16 cellular contexts compared by ENCODE assay signal in the genomic region with DNA sequence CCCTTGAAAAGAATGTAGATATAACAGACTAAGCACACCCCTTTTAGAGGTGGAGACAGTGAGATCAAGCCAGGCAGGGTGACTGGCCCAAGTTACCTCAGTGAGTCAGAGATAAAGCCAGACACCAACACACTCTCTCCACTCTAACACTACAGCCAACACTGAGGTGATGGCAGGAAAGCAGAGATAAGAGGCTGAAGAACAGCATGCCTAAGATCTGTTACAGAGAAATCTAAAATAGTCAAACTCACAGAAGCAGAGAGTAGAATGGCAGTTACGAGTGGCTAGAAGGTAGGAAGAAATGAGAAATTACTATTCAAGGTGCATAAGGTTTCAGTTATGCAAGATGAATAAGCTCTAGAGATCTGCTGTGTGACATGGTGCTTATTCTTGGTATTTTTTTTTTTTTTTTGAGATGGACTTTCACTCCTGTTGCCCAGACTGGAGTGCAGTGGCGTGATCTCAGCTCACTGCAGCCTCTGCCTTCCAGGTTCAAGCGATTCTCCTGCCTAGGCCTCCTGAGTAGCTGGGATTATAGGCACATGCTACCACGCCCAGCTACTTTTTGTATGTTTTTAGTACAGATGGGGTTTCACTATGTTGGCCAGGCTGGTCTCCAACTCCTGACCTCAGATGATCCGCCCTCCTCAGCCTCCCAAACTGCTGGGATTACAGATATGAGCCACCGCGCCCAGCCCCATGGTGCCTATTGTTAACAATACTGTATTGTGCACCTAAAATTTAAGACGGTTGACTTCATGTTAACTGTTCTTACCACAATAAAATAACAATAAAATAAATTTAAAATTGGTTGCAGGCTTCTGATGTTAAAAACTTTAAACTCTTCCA. TPM values are rescaled to one million over a fixed set of nuclear protein-coding genes. Genes with fewer than 3 reads are reported as not detected.
A peak's percentile ranks its signal among the peaks of the same experiment; 100 is the strongest.
DNase-seq lines count a peak whose midpoint lies in the region; ATAC-seq, FAIRE-seq and TF ChIP-seq lines count a peak whose summit lies in the region.
"Had no signal": no experiment of that assay in that cellular context is flagged by ENCODE, and none has a peak within 500 bp of the region (broad histone marks: within the 10 kb centered on the region; RNA-seq: fewer than 3 reads in every experiment).

No MANE protein-coding gene starts in this region.

- H3K4me2 ChIP-seq in mammary epithelial cell (ENCODE audit: insufficient read depth, low read depth, low read length), result no peak overlapping the region
- H3K4me2 ChIP-seq in astrocyte (ENCODE audit: low read length), result no peak overlapping the region

- H3K27ac ChIP-seq in mammary epithelial cell (ENCODE audit: insufficient read depth, low read depth, low read length) (no peak overlapping the region), breast epithelium (no peak overlapping the region), astrocyte (ENCODE audit: low read depth, low read length) (no peak overlapping the region), small intestine (ENCODE audit: low read depth in 1 of 2, low read length in 1 of 2) (no peak overlapping the region), tibial artery (no peak overlapping the region)
- H3K27ac ChIP-seq: uterus had no signal

- H3K4me3 ChIP-seq in mammary epithelial cell (replicated peaks in 1 of 3; ENCODE audit: insufficient read depth in 1 of 3, low read depth in 2 of 3, low read length in 3 of 3) (no peak overlapping the region), breast epithelium (no peak overlapping the region), astrocyte (ENCODE audit: insufficient read depth, low read depth, low read length) (no peak overlapping the region), small intestine (ENCODE audit: low read depth in 1 of 2, low read length in 2 of 2) (no peak overlapping the region), tibial artery (no peak overlapping the region)
- H3K4me3 ChIP-seq: uterus had no signal

- no peaks in the 10 kb centered on the region for H3K9me3 Mint-ChIP-seq in astrocyte (ENCODE audit: unreplicated experiment)
- H3K9me3 Mint-ChIP-seq: neural crest cell had no signal

- no peak for TF ChIP-seq POLR2A in breast epithelium (IDR thresholded peaks at IDR 0.05)

- no peak for FAIRE-seq in astrocyte (lab: Jason Lieb, UNC)
- FAIRE-seq in small intestine (lab: Jason Lieb, UNC), result no peak
- FAIRE-seq: GM18507, HepG2 had no signal

- H3K4me1 Mint-ChIP-seq in astrocyte (ENCODE audit: low read depth, unreplicated experiment), result peaks cover 11% of the 10 kb centered on the region
- H3K4me1 Mint-ChIP-seq: neural crest cell had no signal

- no peaks in the 10 kb centered on the region for H3K36me3 Mint-ChIP-seq in astrocyte (ENCODE audit: low read depth, unreplicated experiment)

- H2AFZ ChIP-seq in mammary epithelial cell (ENCODE audit: low read depth, low read length) (no peak overlapping the region), astrocyte (ENCODE audit: low read depth, low read length) (no peak overlapping the region)

- BruUV-seq in mammary epithelial cell (replicated peaks; lab: Mats Ljungman, UMichigan), result no TSS peak

- intact Hi-C loops in mammary epithelial cell (cut with micrococcal nuclease), result no loop called here
- intact Hi-C loops in breast epithelium (cut with DNase I; ENCODE audit: low total_unique reads), result no loop called here
- intact Hi-C loops in tibial artery (cut with DNase I; ENCODE audit: low total_unique reads), result loop anchor here (10.0 kb wide), 1 partner anchor 638 kb away; no protein-coding TSS in a partner anchor

- no peaks in the 10 kb centered on the region for H3K36me3 ChIP-seq in mammary epithelial cell (ENCODE audit: insufficient read depth, low read length)
- no peaks in the 10 kb centered on the region for H3K36me3 ChIP-seq in breast epithelium
- H3K36me3 ChIP-seq in astrocyte (ENCODE audit: insufficient read depth, low read length), result no peaks in the 10 kb centered on the region
- H3K36me3 ChIP-seq in small intestine (ENCODE audit: control insufficient read depth in 2 of 2, insufficient read depth in 2 of 2, low read length in 2 of 2), result no peaks in the 10 kb centered on the region
- no peaks in the 10 kb centered on the region for H3K36me3 ChIP-seq in tibial artery
- H3K36me3 ChIP-seq: uterus had no signal

- H3K9me3 ChIP-seq in mammary epithelial cell (replicated peaks; ENCODE audit: insufficient read depth, low read length) (no peaks in the 10 kb centered on the region), breast epithelium (no peaks in the 10 kb centered on the region), astrocyte (ENCODE audit: insufficient read depth, low read depth, low read length) (no peaks in the 10 kb centered on the region), small intestine (ENCODE audit: control insufficient read depth, low read depth) (no peaks in the 10 kb centered on the region), tibial artery (no peaks in the 10 kb centered on the region)
- H3K9me3 ChIP-seq: uterus had no signal

- no peak for TF ChIP-seq CTCF in mammary epithelial cell (conservative IDR thresholded peaks at IDR 0.05 in 1 of 2, IDR thresholded peaks at IDR 0.05 in 1 of 2; ENCODE audit: extremely low read depth in 1 of 2, insufficient read depth in 1 of 2, low read depth in 1 of 2, low read length in 2 of 2)
- no peak for TF ChIP-seq CTCF in breast epithelium (IDR thresholded peaks at IDR 0.05)
- TF ChIP-seq CTCF in astrocyte (IDR thresholded peaks at IDR 0.05; ENCODE audit: insufficient read depth, low read depth, low read length), result no peak
- TF ChIP-seq CTCF in tibial artery (IDR thresholded peaks at IDR 0.05), result no peak

- H3K27me3 ChIP-seq in mammary epithelial cell (ENCODE audit: insufficient read depth, low read length), result no peaks in the 10 kb centered on the region
- no peaks in the 10 kb centered on the region for H3K27me3 ChIP-seq in breast epithelium
- no peaks in the 10 kb centered on the region for H3K27me3 ChIP-seq in astrocyte (ENCODE audit: insufficient read depth, low read length)
- no peaks in the 10 kb centered on the region for H3K27me3 ChIP-seq in small intestine (ENCODE audit: control insufficient read depth in 2 of 2, insufficient read depth in 2 of 2, low read length in 2 of 2)
- H3K27me3 ChIP-seq in tibial artery, result no peaks in the 10 kb centered on the region

- in situ Hi-C loops in mammary epithelial cell (cut with MboI; ENCODE audit: low sequenced_read_pairs in 2 of 2), result no loop called here

- no peaks in the 10 kb centered on the region for H3K4me1 ChIP-seq in mammary epithelial cell (ENCODE audit: insufficient read depth, low read length)
- no peaks in the 10 kb centered on the region for H3K4me1 ChIP-seq in breast epithelium
- H3K4me1 ChIP-seq in astrocyte (ENCODE audit: insufficient read depth, low read length), result no peaks in the 10 kb centered on the region
- peaks cover 0 to 6% of the 10 kb centered on the region in 2 donors for H3K4me1 ChIP-seq in small intestine (ENCODE audit: control insufficient read depth in 2 of 2, insufficient read depth in 1 of 2, low read depth in 1 of 2, low read length in 1 of 2)
- H3K4me1 ChIP-seq in tibial artery, result no peaks in the 10 kb centered on the region
- H3K4me1 ChIP-seq: uterus had no signal

- H3K27ac Mint-ChIP-seq in astrocyte (ENCODE audit: unreplicated experiment), result no peak overlapping the region

- 79% methylated on average over 7 of the region's 8 CpGs for WGBS in mammary epithelial cell (ENCODE audit: low coverage, missing lambda C conversion rate)
- WGBS in small intestine, 3 donors, result 62 to 77% (median 65%) methylated on average over 8 of the region's 8 CpGs

- H4K20me1 ChIP-seq in mammary epithelial cell (ENCODE audit: insufficient read depth, low read length), result no peaks in the 10 kb centered on the region
- no peaks in the 10 kb centered on the region for H4K20me1 ChIP-seq in astrocyte (ENCODE audit: insufficient read depth, low read length)

- peak; percentile 66 for ATAC-seq in HG03439 (IDR thresholded peaks at IDR 0.05; ENCODE audit: unreplicated experiment)
- ATAC-seq: HepG2 had no signal

- H3K79me2 ChIP-seq in mammary epithelial cell (ENCODE audit: insufficient read depth, low read length) (no peaks in the 10 kb centered on the region), astrocyte (ENCODE audit: insufficient read depth, low read length) (no peaks in the 10 kb centered on the region)

- H3K9ac ChIP-seq in mammary epithelial cell (ENCODE audit: insufficient read depth, low read length), result no peak overlapping the region
- H3K9ac ChIP-seq in astrocyte (ENCODE audit: low read length), result no peak overlapping the region

- H3K27me3 Mint-ChIP-seq in astrocyte (ENCODE audit: low read depth, unreplicated experiment), result no peaks in the 10 kb centered on the region

- CTCF ChIA-PET in mammary epithelial cell (lab: Charles Lee; ENCODE audit: low non-redundant PET), result no interaction called here

- DNase-seq in mammary epithelial cell (peak; percentile 25), breast epithelium (ENCODE audit: low spot score in 2 of 2) (no peak), astrocyte (ENCODE audit: low read depth) (peak; percentile 34), small intestine (peak; percentile 71), DMS114 treated with DMSO at 0.1 percent for 48 hours (lab: John Stamatoyannopoulos, UW; ENCODE audit: unreplicated experiment) (no peak), tibial artery (no peak)
- no peak for DNase-seq in activated effector memory CD4-positive, alpha-beta T cell treated with Interleukin-2 at 50 U/mL for 16 hours
- DNase-seq: activated CD4-positive, alpha-beta T cell treated with anti-CD3 and anti-CD28 coated beads, Interleukin-2, amount 50 U/mL, for 48 hours; dermis blood vessel endothelial cell; kidney glomerular epithelial cell; NCI-H1417 treated with DMSO at 0.1 percent for 48 hours; uterus had no signal

- H3K4me3 Mint-ChIP-seq in astrocyte (ENCODE audit: unreplicated experiment), result no peak overlapping the region
- H3K4me3 Mint-ChIP-seq: neural crest cell had no signal

- dilution Hi-C loops in mammary epithelial cell (cut with HindIII; ENCODE audit: low sequenced_read_pairs), result no loop called here

RNA-seq across cellular contexts. Expression of gene ICA1, which starts 28.7 kb away (rescaled TPM):
- total RNA-seq in mammary epithelial cell, result 10 to 100 TPM in 1 of 2 donors, 1 to 10 TPM in 1; 5.6 to 24.7 TPM
- 0.17 TPM for polyA plus RNA-seq in mammary epithelial cell
- polyA minus RNA-seq in mammary epithelial cell, result not detected
- total RNA-seq in breast epithelium, result 10 to 100 TPM; 22.1 to 70.1 (median 45.7) TPM
- total RNA-seq in astrocyte, result 4.9 and 8.0 TPM in 2 replicates
- 10 to 100 TPM; 32.1 to 49.9 (median 41.6) TPM for polyA plus RNA-seq in small intestine
- polyA plus RNA-seq: HepG2 had no signal

Comparison
In these comparisons a context has a peak if more than half of its experiments do, and no peak if none do; other contexts are left out.
1. DNase-seq: peak in mammary epithelial cell (single experiment), astrocyte (single experiment) and small intestine (single experiment); none in breast epithelium (0 of 2), DMS114 treated with DMSO at 0.1 percent for 48 hours (single experiment), activated effector memory CD4-positive, alpha-beta T cell treated with Interleukin-2 at 50 U/mL for 16 hours (single experiment) and tibial artery (0 of 2).